In genomic region chr1:82792151-82792550, GRCh38 we compare ENCODE assay signal across 21 cellular contexts.
"Had no signal": no experiment of that assay in that cellular context is flagged by ENCODE, and none has a peak within 500 bp of the region (broad histone marks: within the 10 kb centered on the region; RNA-seq: fewer than 3 reads in every experiment).

No MANE protein-coding gene starts in this region.

- ATAC-seq: effector memory CD8-positive, alpha-beta T cell; gastrocnemius medialis; left lobe of liver; natural killer cell; stimulated activated effector memory CD8-positive, alpha-beta T cell treated with anti-CD3 and anti-CD28 coated beads, Interleukin-12 subunit alpha, Interleukin-12 subunit beta, amount 100 ng/mL, for 72 hours had no signal

- H3K4me3 ChIP-seq: colonic mucosa, gastrocnemius medialis, lung, prostate gland, right atrium auricular region, sigmoid colon, stomach, thyroid gland, vagina had no signal

- H3K36me3 Mint-ChIP-seq: memory B cell; natural killer cell; stimulated activated effector memory CD8-positive, alpha-beta T cell treated with anti-CD3 and anti-CD28 coated beads, Interleukin-12 subunit alpha, Interleukin-12 subunit beta, amount 100 ng/mL, for 72 hours had no signal

- H3K36me3 ChIP-seq: colonic mucosa, gastrocnemius medialis, neutrophil, prostate gland, right atrium auricular region, sigmoid colon, stomach, thyroid gland, vagina had no signal

- DNase-seq: colonic mucosa; effector memory CD8-positive, alpha-beta T cell; gastrocnemius medialis; head of caudate nucleus; natural killer cell; sigmoid colon; stimulated activated CD4-positive, alpha-beta T cell treated with anti-CD3 and anti-CD28 coated beads, Interleukin-2, amount 100 ng/mL, for 24 hours; stimulated activated CD4-positive, alpha-beta T cell treated with anti-CD3 and anti-CD28 coated beads, Interleukin-4, amount 100 ng/mL, for 24 hours; stimulated activated naive CD4-positive, alpha-beta T cell treated with Interleukin-2 at 50 U/mL for 16 hours; stomach; thyroid gland; trophoblast cell had no signal

- H3K27ac ChIP-seq: colonic mucosa, gastrocnemius medialis, neutrophil, prostate gland, right atrium auricular region, sigmoid colon, stomach, thyroid gland, vagina had no signal

- H3K4me1 Mint-ChIP-seq: memory B cell; natural killer cell; stimulated activated effector memory CD8-positive, alpha-beta T cell treated with anti-CD3 and anti-CD28 coated beads, Interleukin-12 subunit alpha, Interleukin-12 subunit beta, amount 100 ng/mL, for 72 hours had no signal

- H3K27me3 Mint-ChIP-seq: dendritic cell treated with granulocyte-macrophage colony-stimulating factor and Interleukin-4, amounts not matched to agents 40 ng/mL and 50 ng/mL, for 4 days; effector memory CD8-positive, alpha-beta T cell; memory B cell had no signal

- H3K9me3 ChIP-seq: colonic mucosa, gastrocnemius medialis, neutrophil, prostate gland, vagina had no signal

- H3K27ac Mint-ChIP-seq: dendritic cell treated with granulocyte-macrophage colony-stimulating factor and Interleukin-4, amounts not matched to agents 40 ng/mL and 50 ng/mL, for 4 days; effector memory CD8-positive, alpha-beta T cell; memory B cell; natural killer cell; stimulated activated effector memory CD8-positive, alpha-beta T cell treated with anti-CD3 and anti-CD28 coated beads, Interleukin-12 subunit alpha, Interleukin-12 subunit beta, amount 100 ng/mL, for 72 hours had no signal

- H3K4me1 ChIP-seq: colonic mucosa, gastrocnemius medialis, prostate gland, right atrium auricular region, sigmoid colon, stomach, thyroid gland, vagina had no signal

- H3K27me3 ChIP-seq: colonic mucosa, gastrocnemius medialis, neutrophil, right atrium auricular region, sigmoid colon, stomach, thyroid gland, vagina had no signal

- H3K4me3 Mint-ChIP-seq: dendritic cell treated with granulocyte-macrophage colony-stimulating factor and Interleukin-4, amounts not matched to agents 40 ng/mL and 50 ng/mL, for 4 days; effector memory CD8-positive, alpha-beta T cell; memory B cell; natural killer cell; stimulated activated effector memory CD8-positive, alpha-beta T cell treated with anti-CD3 and anti-CD28 coated beads, Interleukin-12 subunit alpha, Interleukin-12 subunit beta, amount 100 ng/mL, for 72 hours had no signal
